ENCODE assay signal across 8 cellular contexts in the genomic region with DNA sequence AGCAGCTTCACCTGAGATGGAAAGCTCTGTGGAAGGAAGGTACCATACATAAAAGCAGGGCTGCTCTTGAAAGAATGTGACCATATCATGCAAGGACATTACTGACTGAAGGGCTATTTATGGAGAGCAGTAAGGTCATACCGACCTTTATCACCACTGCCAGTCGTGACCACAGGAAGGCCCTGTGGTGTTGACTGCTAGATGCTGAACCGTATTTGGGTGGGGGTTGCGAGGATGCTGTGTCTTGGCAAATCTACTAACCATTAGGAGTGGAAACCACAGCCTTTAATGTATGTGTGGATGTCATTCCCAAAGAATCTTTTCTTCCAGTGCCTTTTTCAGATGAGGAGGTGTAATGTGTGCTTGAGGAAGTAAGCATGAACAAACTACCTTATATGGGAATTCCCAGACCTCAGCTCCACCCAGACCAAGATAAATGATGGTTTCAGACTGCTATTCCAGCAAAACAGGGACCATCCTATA.
A peak's percentile ranks its signal among the peaks of the same experiment; 100 is the strongest.
DNase-seq lines count a peak whose midpoint lies in the region; ATAC-seq and TF ChIP-seq lines count a peak whose summit lies in the region.

No MANE protein-coding gene starts in this region.

- TF ChIP-seq CTCF in transverse colon (IDR thresholded peaks at IDR 0.05): no peak

- peaks cover 5% of the 10 kb centered on the region for H3K36me3 Mint-ChIP-seq in activated T-helper 2 cell treated with anti-CD3 and anti-CD28 coated beads, Interferon-gamma antibody, Interleukin-2, Interleukin-4, amounts not matched to agents 10 μg/mL and 5 μg/mL and 100 μg/mL, durations not matched to agents 14 hours and 24 hours and 36 hours (ENCODE audit: low read depth)

- no peak for TF ChIP-seq EP300 in transverse colon (IDR thresholded peaks at IDR 0.05; ENCODE audit: low read depth)

- in situ Hi-C loops in transverse colon (cut with MboI; ENCODE audit: low pct_ligation_motif_present in 1 of 4, low pct_unique_long_range_greater_than_20kb in 1 of 4, low sequenced_read_pairs in 3 of 4): loop anchor here in 3 of 4 donors (25.0 kb wide), 3 partner anchors 133 to 383 kb away; no protein-coding TSS in a partner anchor

- H3K4me3 ChIP-seq in transverse colon: no peak overlapping the region

- no peaks in the 10 kb centered on the region for H3K27me3 ChIP-seq in transverse colon

- peak overlapping the region; percentile 73 for H3K27ac Mint-ChIP-seq in activated T-helper 2 cell treated with anti-CD3 and anti-CD28 coated beads, Interferon-gamma antibody, Interleukin-2, Interleukin-4, amounts not matched to agents 10 μg/mL and 5 μg/mL and 100 μg/mL, durations not matched to agents 14 hours and 24 hours and 36 hours

- no peaks in the 10 kb centered on the region for H3K36me3 ChIP-seq in transverse colon

- H3K9me3 Mint-ChIP-seq in activated T-helper 2 cell treated with anti-CD3 and anti-CD28 coated beads, Interferon-gamma antibody, Interleukin-2, Interleukin-4, amounts not matched to agents 10 μg/mL and 5 μg/mL and 100 μg/mL, durations not matched to agents 14 hours and 24 hours and 36 hours: no peaks in the 10 kb centered on the region

- intact Hi-C loops in activated T-helper 2 cell treated with anti-CD3 and anti-CD28 coated beads, Interferon-gamma antibody, Interleukin-2, Interleukin-4, amounts not matched to agents 10 μg/mL and 5 μg/mL and 100 μg/mL, durations not matched to agents 14 hours and 24 hours and 36 hours (cut with micrococcal nuclease): loop anchor here (1.0 to 2.0 kb wide), 5 partner anchors 11 to 124 kb away; partner anchors contain the start of gene RANBP2
- intact Hi-C loops in transverse colon (cut with DNase I; ENCODE audit: low total_unique reads): no loop called here

- H3K27me3 Mint-ChIP-seq in activated T-helper 2 cell treated with anti-CD3 and anti-CD28 coated beads, Interferon-gamma antibody, Interleukin-2, Interleukin-4, amounts not matched to agents 10 μg/mL and 5 μg/mL and 100 μg/mL, durations not matched to agents 14 hours and 24 hours and 36 hours (ENCODE audit: low read depth): no peaks in the 10 kb centered on the region

- DNase-seq in AG20443 (ENCODE audit: low spot score): peak; percentile 54
- DNase-seq in HT1080 (ENCODE audit: low read depth): peak; percentile 99
- DNase-seq in activated T-helper 2 cell treated with anti-CD3 and anti-CD28 coated beads, Interferon-gamma antibody, Interleukin-2, Interleukin-4, amounts not matched to agents 10 μg/mL and 5 μg/mL and 100 μg/mL, durations not matched to agents 14 hours and 24 hours and 36 hours (ENCODE audit: low spot score): no peak
- DNase-seq in inferior parietal cortex (ENCODE audit: extremely low spot score): peak; percentile 45
- no peak for DNase-seq in transverse colon
- DNase-seq in activated naive CD4-positive, alpha-beta T cell (lab: John Stamatoyannopoulos, UW): no peak
- no peak for DNase-seq in NCI-H2171 (lab: John Stamatoyannopoulos, UW)

- ATAC-seq in GM19452 (IDR thresholded peaks at IDR 0.05; ENCODE audit: unreplicated experiment): peak; percentile 45

- H3K27ac ChIP-seq in transverse colon: peak overlapping the region; percentile 51 to 75 (median 62)

- H3K4me1 ChIP-seq in transverse colon: peaks cover 10 to 36% (median 22%) of the 10 kb centered on the region in 4 donors

- peaks cover 51% of the 10 kb centered on the region for H3K4me1 Mint-ChIP-seq in activated T-helper 2 cell treated with anti-CD3 and anti-CD28 coated beads, Interferon-gamma antibody, Interleukin-2, Interleukin-4, amounts not matched to agents 10 μg/mL and 5 μg/mL and 100 μg/mL, durations not matched to agents 14 hours and 24 hours and 36 hours (ENCODE audit: low read depth)

- peak overlapping the region; percentile 35 for H3K4me3 Mint-ChIP-seq in activated T-helper 2 cell treated with anti-CD3 and anti-CD28 coated beads, Interferon-gamma antibody, Interleukin-2, Interleukin-4, amounts not matched to agents 10 μg/mL and 5 μg/mL and 100 μg/mL, durations not matched to agents 14 hours and 24 hours and 36 hours (ENCODE audit: low read depth)

- TF ChIP-seq POLR2A in transverse colon (IDR thresholded peaks at IDR 0.05): no peak

- WGBS in transverse colon (ENCODE audit: low coverage in 1 of 2), 2 donors: 66% methylated on average over 4 of the region's 4 CpGs; no CpG with 5 or more reads in 1 of the 2 donors

- no peaks in the 10 kb centered on the region for H3K9me3 ChIP-seq in transverse colon

Comparison
In these comparisons a context has a peak if more than half of its experiments do, and no peak if none do; other contexts are left out.
1. DNase-seq: peak in AG20443 (single experiment), HT1080 (single experiment) and inferior parietal cortex (single experiment); none in activated T-helper 2 cell treated with anti-CD3 and anti-CD28 coated beads, Interferon-gamma antibody, Interleukin-2, Interleukin-4, amounts not matched to agents 10 μg/mL and 5 μg/mL and 100 μg/mL, durations not matched to agents 14 hours and 24 hours and 36 hours (single experiment), transverse colon (single experiment), activated naive CD4-positive, alpha-beta T cell (0 of 4) and NCI-H2171 (single experiment).